ENCODE assay signal across 19 cellular contexts in the genomic region with DNA sequence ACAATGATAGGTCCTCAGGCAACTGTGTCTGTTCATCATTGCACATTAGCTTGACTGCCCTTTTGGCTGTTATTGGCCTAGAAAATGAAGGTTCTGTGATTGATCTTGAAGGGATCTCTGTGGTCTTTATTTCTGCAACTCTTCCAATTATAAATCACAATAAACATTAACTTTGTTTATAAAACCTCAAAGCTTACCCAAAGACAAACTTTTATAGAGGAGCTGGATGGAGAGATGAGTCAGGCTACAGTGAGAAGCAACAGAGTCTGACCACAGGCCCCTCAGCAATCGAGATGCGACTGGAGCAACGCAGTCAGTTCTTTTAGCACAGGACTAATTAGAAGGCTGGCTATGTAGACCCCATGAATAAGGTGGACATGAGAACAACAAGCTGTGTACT. TPM values are rescaled to one million over a fixed set of nuclear protein-coding genes. Genes with fewer than 3 reads are reported as not detected.
DNase-seq lines count a peak whose midpoint lies in the region; ATAC-seq, FAIRE-seq and TF ChIP-seq lines count a peak whose summit lies in the region.
"Had no signal": no experiment of that assay in that cellular context is flagged by ENCODE, and none has a peak within 500 bp of the region (broad histone marks: within the 10 kb centered on the region; RNA-seq: fewer than 3 reads in every experiment).

No MANE protein-coding gene starts in this region.

- H3K4me2 ChIP-seq in GM12878 (ENCODE audit: control insufficient read depth, insufficient read depth) = peak overlapping the region; percentile 53

- POLR2A ChIA-PET in GM12878 (lab: Charles Lee) = interaction anchor here (0.8 kb wide), 1 partner anchor 48 kb away, joined by 3 read pairs; no protein-coding TSS in a partner anchor

- BruUV-seq in GM12878 (replicated peaks; lab: Mats Ljungman, UMichigan) = no TSS peak

- H3K27ac ChIP-seq in HL-60 (replicated peaks) = peak overlapping the region; percentile 48
- H3K27ac ChIP-seq in GM12878 (ENCODE audit: control insufficient read depth, insufficient read depth) = no peak overlapping the region; the same call in 1 of the 2 replicates
- H3K27ac ChIP-seq in mucosa of rectum (ENCODE audit: low read depth in 2 of 2, low read length in 2 of 2) = peak overlapping the region; percentile 6 to 47
- H3K27ac ChIP-seq: SJSA1 had no signal

- H3K4me1 ChIP-seq in GM12878 (ENCODE audit: control insufficient read depth, insufficient read depth, low read length) (peaks cover 23% of the 10 kb centered on the region), mucosa of rectum (ENCODE audit: control insufficient read depth in 2 of 2, insufficient read depth in 2 of 2, low read length in 2 of 2) (peaks cover 22 to 33% of the 10 kb centered on the region in 2 donors)

- no peak for TF ChIP-seq EP300 in GM12878 (IDR thresholded peaks at IDR 0.05; ENCODE audit: borderline replicate concordance in 1 of 2, control insufficient read depth in 1 of 2, low read depth in 2 of 2, low read length in 2 of 2)

- intact Hi-C loops in GM12878 (cut with micrococcal nuclease; ENCODE audit: unreplicated experiment) = no loop called here

- WGBS in GM12878 (ENCODE audit: insufficient coverage, insufficient replicate concordance, low lambda C conversion rate, missing lambda C conversion rate) = 64% methylated on average over 3 of the region's 3 CpGs

- H3K79me2 ChIP-seq in GM12878 (ENCODE audit: control insufficient read depth, insufficient read depth, low read length) = peaks cover 89% of the 10 kb centered on the region

- H3K4me3 ChIP-seq in HL-60 (replicated peaks; ENCODE audit: insufficient read depth, low read length) (no peak overlapping the region), GM12878 (no peak overlapping the region), mucosa of rectum (ENCODE audit: low read length in 2 of 2) (no peak overlapping the region)
- H3K4me3 ChIP-seq: adrenal gland, SJSA1, thoracic aorta had no signal

- H3K27me3 ChIP-seq in HL-60 (ENCODE audit: insufficient read depth, poor library complexity, severe bottlenecking) = no peaks in the 10 kb centered on the region
- H3K27me3 ChIP-seq in GM12878 (replicated peaks in 1 of 2; ENCODE audit: control insufficient read depth in 2 of 2, insufficient read depth in 2 of 2, low read length in 1 of 2) = no peaks in the 10 kb centered on the region
- no peaks in the 10 kb centered on the region for H3K27me3 ChIP-seq in mucosa of rectum (ENCODE audit: control insufficient read depth in 2 of 2, insufficient read depth in 2 of 2, low read length in 2 of 2)
- H3K27me3 ChIP-seq: adrenal gland, SJSA1 had no signal

- TF ChIP-seq POLR2A in GM12878 (IDR thresholded peaks at IDR 0.05; ENCODE audit: low read depth, low read length) = no peak

- FAIRE-seq in GM12878 (lab: Jason Lieb, UNC) = no peak
- FAIRE-seq: colon had no signal

- no peak overlapping the region for H2AFZ ChIP-seq in GM12878 (ENCODE audit: control insufficient read depth, low read depth, low read length)

- in situ Hi-C loops in GM12878 (cut with MboI) = no loop called here

- peak; percentile 72 for DNase-seq in AG08396 (ENCODE audit: low spot score)
- DNase-seq in HL-60 (ENCODE audit: low read depth in 1 of 2, low spot score in 1 of 2) = no peak
- DNase-seq in GM12878 (ENCODE audit: low read depth, low spot score) = no peak
- DNase-seq in SW 1271 (lab: John Stamatoyannopoulos, UW) = no peak
- no peak for DNase-seq in NOMO-1 treated with DMSO at 0.1 percent for 48 hours (lab: John Stamatoyannopoulos, UW; ENCODE audit: unreplicated experiment)
- no peak for DNase-seq in left lobe of liver (ENCODE audit: low spot score)
- DNase-seq: activated CD4-positive, alpha-beta T cell treated with anti-CD3 and anti-CD28 coated beads, Interleukin-2, amount 10 ng/mL, durations not matched to agents 24 days and 14 days; activated T-cell treated with anti-CD3 and anti-CD28 coated beads, Interleukin-2, amount 50 U/mL, for 4 hours; DMS153; NCI-H1417; stimulated activated CD4-positive, alpha-beta T cell treated with anti-CD3 and anti-CD28 coated beads, Interleukin-2, amount 100 ng/mL, for 24 hours; stimulated activated CD8-positive, alpha-beta memory T cell treated with anti-CD3 and anti-CD28 coated beads, Interleukin-4, amount 100 ng/mL, for 48 hours; T1000 had no signal

- TF ChIP-seq RAD21 in GM12878 (IDR thresholded peaks at IDR 0.05; ENCODE audit: insufficient read depth, low read depth, low read length) = no peak

- ATAC-seq in GM12878 (no peak), GM19455 (IDR thresholded peaks at IDR 0.05; ENCODE audit: unreplicated experiment) (no peak), left lobe of liver (no peak)
- ATAC-seq: activated T-cell treated with anti-CD3 and anti-CD28 coated beads, Interleukin-2, amount 50 U/mL, for 4 hours had no signal

- TF ChIP-seq CTCF in HL-60 (IDR thresholded peaks at IDR 0.05; ENCODE audit: insufficient read depth, low read length) (no peak), GM12878 (IDR thresholded peaks at IDR 0.05 in 2 of 3, conservative IDR thresholded peaks at IDR 0.05 in 1 of 3; ENCODE audit: control insufficient read depth in 2 of 3, extremely low read depth in 1 of 3, insufficient read depth in 1 of 3, low read depth in 3 of 3, low read length in 3 of 3) (no peak)

- H3K9ac ChIP-seq in GM12878 (ENCODE audit: control insufficient read depth, insufficient read depth, low read length) (no peak overlapping the region), mucosa of rectum (ENCODE audit: low read depth in 1 of 2, low read length in 2 of 2) (no peak overlapping the region)

- H4K20me1 ChIP-seq in GM12878 (ENCODE audit: control insufficient read depth, insufficient read depth) = peaks cover 14% of the 10 kb centered on the region

- RAD21 ChIA-PET in GM12878 (lab: Charles Lee; ENCODE audit: unreplicated experiment) = no interaction called here

- SMC1A ChIA-PET in GM12878 (lab: Charles Lee; ENCODE audit: uncharacterized antibody, unreplicated experiment) = interaction anchor here (1.1 to 1.7 kb wide), 2 partner anchors 10 to 18 kb away, joined by 3 to 5 read pairs; no protein-coding TSS in a partner anchor

- H3K9me3 ChIP-seq in GM12878 (replicated peaks; ENCODE audit: control insufficient read depth, insufficient read depth, low read length) (no peaks in the 10 kb centered on the region), mucosa of rectum (ENCODE audit: control insufficient read depth in 2 of 2, low read length in 2 of 2) (no peaks in the 10 kb centered on the region)
- H3K9me3 ChIP-seq: adrenal gland, SJSA1, thoracic aorta had no signal

- peaks cover 5 to 6% of the 10 kb centered on the region in 2 experiments; a peak in 2 of 4 replicates for H3K36me3 ChIP-seq in GM12878 (ENCODE audit: control insufficient read depth in 2 of 2, insufficient read depth in 2 of 2, low read length in 1 of 2)
- peaks cover 3 to 16% of the 10 kb centered on the region in 2 donors for H3K36me3 ChIP-seq in mucosa of rectum (ENCODE audit: control insufficient read depth in 2 of 2, insufficient read depth in 2 of 2, low read length in 2 of 2)

- CTCF ChIA-PET in GM12878 (lab: Yijun Ruan, JAX) = interaction anchor here (1.1 to 1.8 kb wide), 2 partner anchors 12 to 32 kb away, joined by 3 to 11 read pairs; no protein-coding TSS in a partner anchor

RNA-seq across cellular contexts. Expression of a gene that starts 5.3 kb away (rescaled TPM):
- total RNA-seq in GM12878 (2013; cell fraction: nucleolus; rRNA removed) = 249 and 264 TPM in 2 replicates
- 222 and 237 TPM in 2 replicates for total RNA-seq in GM12878 (2014; rRNA removed)
- total RNA-seq in GM12878 (2014; rRNA removed; fragmentation: Illumina TruSeq; extraction: Trizol) = 187 TPM in 2 replicates
- 196 and 198 TPM in 2 replicates for total RNA-seq in GM12878 (2021)
- polyA plus RNA-seq in GM12878 (2011; ENCODE audit: low read depth) = 59.6 TPM
- 140 and 160 TPM in 2 replicates for polyA plus RNA-seq in GM12878 (2011; rRNA removed)
- 147 and 202 TPM in 2 replicates for polyA plus RNA-seq in GM12878 (2011; cell fraction: cytosol; rRNA removed)
- polyA plus RNA-seq in GM12878 (2011; cell fraction: nucleus; rRNA removed) = 281 and 380 TPM in 2 replicates
- 89.0 and 90.7 TPM in 2 replicates for polyA plus RNA-seq in GM12878 (2012)
- 185 and 227 TPM in 2 replicates for polyA plus RNA-seq in GM12878 (2014; fragmentation: Illumina TruSeq; extraction: Trizol)
- polyA plus RNA-seq in GM12878 (2014; fragmentation: Nextera tagmentation; extraction: Ambion mirVana) = 10 to 100 TPM; 45.7 to 77.2 TPM
- 195 and 201 TPM in 2 replicates for polyA plus RNA-seq in GM12878 (2014; rRNA removed)
- 100 to 1,000 TPM; 224 to 230 TPM for polyA plus RNA-seq in GM12878 (2016; fragmentation: Nextera tagmentation; extraction: Ambion mirVana)
- polyA minus RNA-seq in GM12878 (2011; rRNA and poly(A)+ RNA removed) = 100 and 128 TPM in 2 replicates
- 41.8 and 48.6 TPM in 2 replicates for polyA minus RNA-seq in GM12878 (2011; cell fraction: cytosol; rRNA and poly(A)+ RNA removed)
- 101 and 204 TPM in 2 replicates for polyA minus RNA-seq in GM12878 (2011; cell fraction: nucleus; rRNA and poly(A)+ RNA removed)
- total RNA-seq in left lobe of liver = 42.9 TPM

RNA-seq across cellular contexts. Expression of a gene that starts 53.5 kb away (rescaled TPM):
- total RNA-seq in GM12878 (2013; cell fraction: nucleolus; rRNA removed) = not detected in 2 replicates
- total RNA-seq in GM12878 (2014; rRNA removed) (not detected in 2 replicates), GM12878 (2014; rRNA removed; fragmentation: Illumina TruSeq; extraction: Trizol) (not detected in 2 replicates), GM12878 (2021) (not detected in 2 replicates), left lobe of liver (not detected)
- polyA plus RNA-seq in GM12878 (2011; ENCODE audit: low read depth) = not detected
- polyA plus RNA-seq in GM12878 (2011; rRNA removed) (not detected in 2 replicates), GM12878 (2014; fragmentation: Illumina TruSeq; extraction: Trizol) (0.01 TPM in 1 of 2 replicates, not detected in the other), GM12878 (2014; fragmentation: Nextera tagmentation; extraction: Ambion mirVana) (not detected), GM12878 (2014; rRNA removed) (not detected in 2 replicates), GM12878 (2016; fragmentation: Nextera tagmentation; extraction: Ambion mirVana) (not detected)
- polyA plus RNA-seq in GM12878 (2011; cell fraction: cytosol; rRNA removed) = not detected in 2 replicates
- polyA plus RNA-seq in GM12878 (2011; cell fraction: nucleus; rRNA removed) = 0.06 TPM in 1 of 2 replicates, not detected in the other
- not detected in 2 replicates for polyA plus RNA-seq in GM12878 (2012)
- polyA minus RNA-seq in GM12878 (2011; rRNA and poly(A)+ RNA removed) = not detected in 2 replicates
- polyA minus RNA-seq in GM12878 (2011; cell fraction: cytosol; rRNA and poly(A)+ RNA removed) = not detected in 2 replicates
- not detected in 2 replicates for polyA minus RNA-seq in GM12878 (2011; cell fraction: nucleus; rRNA and poly(A)+ RNA removed)
- total RNA-seq: activated CD4-positive, alpha-beta T cell treated with anti-CD3 and anti-CD28 coated beads, Interleukin-2, amount 10 ng/mL, durations not matched to agents 24 days and 14 days; activated T-cell treated with anti-CD3 and anti-CD28 coated beads, Interleukin-2, amount 50 U/mL, for 4 hours; adrenal gland; SJSA1; thoracic aorta had no signal

RNA-seq across cellular contexts. Expression of a gene that starts 58.5 kb away (rescaled TPM):
- total RNA-seq in GM12878 (2013; cell fraction: nucleolus; rRNA removed) = not detected in 2 replicates
- total RNA-seq in GM12878 (2014; rRNA removed) (not detected in 2 replicates), GM12878 (2014; rRNA removed; fragmentation: Illumina TruSeq; extraction: Trizol) (not detected in 2 replicates), GM12878 (2021) (not detected in 2 replicates), left lobe of liver (not detected)
- polyA plus RNA-seq in GM12878 (2011; ENCODE audit: low read depth) = not detected
- polyA plus RNA-seq in GM12878 (2011; rRNA removed) (not detected in 2 replicates), GM12878 (2014; fragmentation: Illumina TruSeq; extraction: Trizol) (not detected in 2 replicates), GM12878 (2014; fragmentation: Nextera tagmentation; extraction: Ambion mirVana) (not detected), GM12878 (2014; rRNA removed) (not detected in 2 replicates), GM12878 (2016; fragmentation: Nextera tagmentation; extraction: Ambion mirVana) (not detected)
- not detected in 2 replicates for polyA plus RNA-seq in GM12878 (2011; cell fraction: cytosol; rRNA removed)
- polyA plus RNA-seq in GM12878 (2011; cell fraction: nucleus; rRNA removed) = 0.01 TPM in 1 of 2 replicates, not detected in the other
- polyA plus RNA-seq in GM12878 (2012) = not detected in 2 replicates
- not detected in 2 replicates for polyA minus RNA-seq in GM12878 (2011; rRNA and poly(A)+ RNA removed)
- not detected in 2 replicates for polyA minus RNA-seq in GM12878 (2011; cell fraction: cytosol; rRNA and poly(A)+ RNA removed)
- polyA minus RNA-seq in GM12878 (2011; cell fraction: nucleus; rRNA and poly(A)+ RNA removed) = not detected in 2 replicates
- total RNA-seq: activated CD4-positive, alpha-beta T cell treated with anti-CD3 and anti-CD28 coated beads, Interleukin-2, amount 10 ng/mL, durations not matched to agents 24 days and 14 days; activated T-cell treated with anti-CD3 and anti-CD28 coated beads, Interleukin-2, amount 50 U/mL, for 4 hours; adrenal gland; SJSA1; thoracic aorta had no signal
